Comparison of ENCODE assay signal across 11 cellular contexts in genomic region chr2:73359915-73360697, GRCh38. TPM values are rescaled to one million over a fixed set of nuclear protein-coding genes. Genes with fewer than 3 reads are reported as not detected.
DNase-seq lines count a peak whose midpoint lies in the region; ATAC-seq, FAIRE-seq and TF ChIP-seq lines count a peak whose summit lies in the region.
"Had no signal": no experiment of that assay in that cellular context is flagged by ENCODE, and none has a peak within 500 bp of the region (broad histone marks: within the 10 kb centered on the region; RNA-seq: fewer than 3 reads in every experiment).

No MANE protein-coding gene starts in this region.

- in situ Hi-C loops in GM12878 (cut with MboI), result no loop called here

- POLR2A ChIA-PET in GM12878 (lab: Charles Lee), result no interaction called here

- H3K36me3 ChIP-seq in Loucy (ENCODE audit: insufficient read depth, low read length) (no peaks in the 10 kb centered on the region), GM12878 (ENCODE audit: control insufficient read depth in 2 of 2, insufficient read depth in 2 of 2, low read length in 1 of 2) (no peaks in the 10 kb centered on the region), esophagus squamous epithelium (no peaks in the 10 kb centered on the region), ovary (no peaks in the 10 kb centered on the region)
- H3K36me3 ChIP-seq: BLaER1 treated with 17β-estradiol and CSF1 and Interleukin-3, amounts not matched to agents 10 nM and 100 nM had no signal

- H3K4me1 ChIP-seq in Loucy (ENCODE audit: insufficient read depth, low read length, poor library complexity, severe bottlenecking) (no peaks in the 10 kb centered on the region), GM12878 (ENCODE audit: control insufficient read depth, insufficient read depth, low read length) (no peaks in the 10 kb centered on the region), esophagus squamous epithelium (no peaks in the 10 kb centered on the region), ovary (ENCODE audit: insufficient read depth) (no peaks in the 10 kb centered on the region)

- DNase-seq in NCI-H1092 treated with DMSO at 0.1 percent for 48 hours (lab: John Stamatoyannopoulos, UW) (peak; percentile 5), NCI-H1092 (lab: John Stamatoyannopoulos, UW) (no peak), GM12878 (ENCODE audit: low read depth, low spot score) (no peak), nephron progenitor cell (no peak), esophagus squamous epithelium (lab: John Stamatoyannopoulos, UW) (no peak), ovary (no peak)
- DNase-seq: NCI-H446 treated with DMSO at 0.1 percent for 48 hours had no signal

- H3K27ac ChIP-seq in GM12878 (ENCODE audit: control insufficient read depth, insufficient read depth) (no peak overlapping the region), esophagus squamous epithelium (no peak overlapping the region), ovary (no peak overlapping the region)
- H3K27ac ChIP-seq: BLaER1 treated with 17β-estradiol and CSF1 and Interleukin-3, amounts not matched to agents 10 nM and 100 nM had no signal

- H3K27me3 ChIP-seq in Loucy (ENCODE audit: insufficient read depth, low read length, poor library complexity, severe bottlenecking), result no peaks in the 10 kb centered on the region
- H3K27me3 ChIP-seq in GM12878 (replicated peaks in 1 of 2; ENCODE audit: control insufficient read depth in 2 of 2, insufficient read depth in 2 of 2, low read length in 1 of 2), result no peaks in the 10 kb centered on the region
- no peaks in the 10 kb centered on the region for H3K27me3 ChIP-seq in esophagus squamous epithelium
- H3K27me3 ChIP-seq in ovary, result no peaks in the 10 kb centered on the region
- H3K27me3 ChIP-seq: BLaER1 treated with 17β-estradiol and CSF1 and Interleukin-3, amounts not matched to agents 10 nM and 100 nM had no signal

- no TSS peak for BruUV-seq in GM12878 (replicated peaks; lab: Mats Ljungman, UMichigan)

- no peaks in the 10 kb centered on the region for H3K36me3 Mint-ChIP-seq in nephron progenitor cell (ENCODE audit: low read depth)

- WGBS in GM12878 (ENCODE audit: insufficient coverage, insufficient replicate concordance, low lambda C conversion rate, missing lambda C conversion rate), result 0% methylated on average over 2 of the region's 2 CpGs
- WGBS in esophagus squamous epithelium, 2 donors, result 7 to 18% methylated on average over 2 of the region's 2 CpGs
- 2 to 4% (median 3%) methylated on average over 2 of the region's 2 CpGs for WGBS in ovary, 3 donors

- peak; percentile 72 for TF ChIP-seq CTCF in Loucy (conservative IDR thresholded peaks at IDR 0.05; ENCODE audit: low read length)
- TF ChIP-seq CTCF in GM12878 (IDR thresholded peaks at IDR 0.05 in 2 of 3, conservative IDR thresholded peaks at IDR 0.05 in 1 of 3; ENCODE audit: control insufficient read depth in 2 of 3, extremely low read depth in 1 of 3, insufficient read depth in 1 of 3, low read depth in 3 of 3, low read length in 3 of 3), result peak in 2 of 3 experiments; percentile 21 to 31; a peak in 2 of 6 replicates
- peak; percentile 46 for TF ChIP-seq CTCF in nephron progenitor cell (IDR thresholded peaks at IDR 0.05)
- peak in 1 of 6 experiments; percentile 32 for TF ChIP-seq CTCF in esophagus squamous epithelium (IDR thresholded peaks at IDR 0.05)
- no peak for TF ChIP-seq CTCF in ovary (IDR thresholded peaks at IDR 0.05)

- peaks cover 48% of the 10 kb centered on the region for H3K27me3 Mint-ChIP-seq in nephron progenitor cell (ENCODE audit: low read depth, poor library complexity)

- CTCF ChIA-PET in GM12878 (lab: Yijun Ruan, JAX), result interaction anchor here (0.7 to 1.6 kb wide), 14 partner anchors 9 to 147 kb away, joined by 3 to 11 read pairs (median 4); partner anchors contain the start of genes ALMS1 and PRADC1

- ATAC-seq in GM12878 (no peak), GM18909 (IDR thresholded peaks at IDR 0.05; ENCODE audit: poor library complexity, unreplicated experiment) (no peak)
- ATAC-seq: activated T-helper 17 cell treated with anti-CD3 and anti-CD28 coated beads, Interleukin-2, amount 50 U/mL, for 72 hours had no signal

- peaks cover 5% of the 10 kb centered on the region for H3K9me3 Mint-ChIP-seq in nephron progenitor cell
- H3K9me3 Mint-ChIP-seq: activated T-helper 17 cell treated with anti-CD3 and anti-CD28 coated beads, Interleukin-2, amount 50 U/mL, for 72 hours had no signal

- TF ChIP-seq POLR2A in GM12878 (IDR thresholded peaks at IDR 0.05; ENCODE audit: low read depth, low read length), result no peak
- no peak for TF ChIP-seq POLR2A in esophagus squamous epithelium (IDR thresholded peaks at IDR 0.05)
- no peak for TF ChIP-seq POLR2A in ovary (IDR thresholded peaks at IDR 0.05)

- no peak overlapping the region for H3K27ac Mint-ChIP-seq in nephron progenitor cell
- H3K27ac Mint-ChIP-seq: activated T-helper 17 cell treated with anti-CD3 and anti-CD28 coated beads, Interleukin-2, amount 50 U/mL, for 72 hours had no signal

- SMC1A ChIA-PET in GM12878 (lab: Charles Lee; ENCODE audit: uncharacterized antibody, unreplicated experiment), result interaction anchor here (0.6 to 1.3 kb wide), 8 partner anchors 10 to 1539 kb away, joined by 3 to 6 read pairs (median 3); partner anchors contain the start of gene ALMS1

- no peaks in the 10 kb centered on the region for H4K20me1 ChIP-seq in Loucy (ENCODE audit: insufficient read depth, low read length, poor library complexity, severe bottlenecking)
- no peaks in the 10 kb centered on the region for H4K20me1 ChIP-seq in GM12878 (ENCODE audit: control insufficient read depth, insufficient read depth)
- H4K20me1 ChIP-seq: BLaER1 treated with 17β-estradiol and CSF1 and Interleukin-3, amounts not matched to agents 10 nM and 100 nM had no signal

- RAD21 ChIA-PET in GM12878 (lab: Charles Lee; ENCODE audit: unreplicated experiment), result interaction anchor here (0.6 to 1.1 kb wide), 3 partner anchors 71 to 277 kb away, joined by 3 read pairs; no protein-coding TSS in a partner anchor

- H3K9me3 ChIP-seq in Loucy (ENCODE audit: insufficient read depth, low read depth, low read length) (no peaks in the 10 kb centered on the region), GM12878 (replicated peaks; ENCODE audit: control insufficient read depth, insufficient read depth, low read length) (no peaks in the 10 kb centered on the region), esophagus squamous epithelium (no peaks in the 10 kb centered on the region), ovary (no peaks in the 10 kb centered on the region)

- no peaks in the 10 kb centered on the region for H3K4me1 Mint-ChIP-seq in nephron progenitor cell
- H3K4me1 Mint-ChIP-seq: activated T-helper 17 cell treated with anti-CD3 and anti-CD28 coated beads, Interleukin-2, amount 50 U/mL, for 72 hours had no signal

- FAIRE-seq in GM12878 (lab: Jason Lieb, UNC), result no peak

- intact Hi-C loops in GM12878 (cut with micrococcal nuclease; ENCODE audit: unreplicated experiment) (no loop called here), esophagus squamous epithelium (cut with DNase I) (no loop called here), ovary (cut with DNase I) (no loop called here)

- H2AFZ ChIP-seq in Loucy (ENCODE audit: low read length) (no peak overlapping the region), GM12878 (ENCODE audit: control insufficient read depth, low read depth, low read length) (no peak overlapping the region)

- no peaks in the 10 kb centered on the region for H3K9me2 ChIP-seq in Loucy (replicated peaks; ENCODE audit: low read depth, low read length)

- H3K79me2 ChIP-seq in Loucy (ENCODE audit: insufficient read depth, low read length) (no peaks in the 10 kb centered on the region), GM12878 (ENCODE audit: control insufficient read depth, insufficient read depth, low read length) (no peaks in the 10 kb centered on the region)

- no peak overlapping the region for H3K4me3 Mint-ChIP-seq in nephron progenitor cell
- H3K4me3 Mint-ChIP-seq: activated T-helper 17 cell treated with anti-CD3 and anti-CD28 coated beads, Interleukin-2, amount 50 U/mL, for 72 hours had no signal

- H3K4me3 ChIP-seq in Loucy (ENCODE audit: low read length, poor library complexity, severe bottlenecking), result no peak overlapping the region
- no peak overlapping the region for H3K4me3 ChIP-seq in GM12878
- no peak overlapping the region for H3K4me3 ChIP-seq in esophagus squamous epithelium
- H3K4me3 ChIP-seq in ovary, result no peak overlapping the region
- H3K4me3 ChIP-seq: BLaER1 treated with 17β-estradiol and CSF1 and Interleukin-3, amounts not matched to agents 10 nM and 100 nM had no signal

- H3K4me2 ChIP-seq in Loucy (ENCODE audit: low read depth, low read length, poor library complexity, severe bottlenecking) (no peak overlapping the region), GM12878 (ENCODE audit: control insufficient read depth, insufficient read depth) (no peak overlapping the region)
- H3K4me2 ChIP-seq: BLaER1 treated with 17β-estradiol and CSF1 and Interleukin-3, amounts not matched to agents 10 nM and 100 nM had no signal

- TF ChIP-seq RAD21 in GM12878 (IDR thresholded peaks at IDR 0.05; ENCODE audit: insufficient read depth, low read depth, low read length), result 0 out of 2 replicates have a peak, but pooled peaks have one; percentile 17

- H3K9ac ChIP-seq in Loucy (ENCODE audit: low read depth, low read length, poor library complexity, severe bottlenecking) (no peak overlapping the region), GM12878 (ENCODE audit: control insufficient read depth, insufficient read depth, low read length) (no peak overlapping the region)
- H3K9ac ChIP-seq: BLaER1 treated with 17β-estradiol and CSF1 and Interleukin-3, amounts not matched to agents 10 nM and 100 nM had no signal

- TF ChIP-seq EP300 in GM12878 (IDR thresholded peaks at IDR 0.05; ENCODE audit: borderline replicate concordance in 1 of 2, control insufficient read depth in 1 of 2, low read depth in 2 of 2, low read length in 2 of 2) (no peak), ovary (IDR thresholded peaks at IDR 0.05) (no peak)

- H3F3A ChIP-seq in Loucy (ENCODE audit: low read depth), result no peaks in the 10 kb centered on the region

RNA-seq across cellular contexts. Expression of gene ALMS1, which starts 25.5 kb away (rescaled TPM):
- total RNA-seq in GM12878 (2013; cell fraction: nucleolus; rRNA removed), result 53.5 and 56.1 TPM in 2 replicates
- total RNA-seq in GM12878 (2014; rRNA removed) (19.4 and 20.1 TPM in 2 replicates), GM12878 (2014; rRNA removed; fragmentation: Illumina TruSeq; extraction: Trizol) (23.9 and 25.8 TPM in 2 replicates), GM12878 (2021) (16.1 and 16.8 TPM in 2 replicates), esophagus squamous epithelium (10 to 100 TPM in 2 of 4 donors, 1 to 10 TPM in 2; 8.4 to 21.4 (median 9.5) TPM), ovary (10 to 100 TPM; 41.6 to 53.4 (median 46.9) TPM)
- polyA plus RNA-seq in GM12878 (2011; ENCODE audit: low read depth), result 2.3 TPM
- polyA plus RNA-seq in GM12878 (2011; rRNA removed) (12.5 and 14.4 TPM in 2 replicates), GM12878 (2014; fragmentation: Illumina TruSeq; extraction: Trizol) (13.2 and 14.3 TPM in 2 replicates), GM12878 (2014; fragmentation: Nextera tagmentation; extraction: Ambion mirVana) (1 to 10 TPM; 1.1 to 2.2 TPM), GM12878 (2014; rRNA removed) (8.7 and 9.3 TPM in 2 replicates), GM12878 (2016; fragmentation: Nextera tagmentation; extraction: Ambion mirVana) (1 to 10 TPM; 4.4 to 4.7 TPM), ovary (10 to 100 TPM; 12.8 to 22.0 TPM)
- polyA plus RNA-seq in GM12878 (2011; cell fraction: cytosol; rRNA removed), result 8.3 and 10.8 TPM in 2 replicates
- polyA plus RNA-seq in GM12878 (2011; cell fraction: nucleus; rRNA removed), result 11.1 and 11.9 TPM in 2 replicates
- 3.7 and 5.2 TPM in 2 replicates for polyA plus RNA-seq in GM12878 (2012)
- 35.8 and 39.8 TPM in 2 replicates for polyA minus RNA-seq in GM12878 (2011; rRNA and poly(A)+ RNA removed)
- 11.5 and 13.4 TPM in 2 replicates for polyA minus RNA-seq in GM12878 (2011; cell fraction: cytosol; rRNA and poly(A)+ RNA removed)
- 39.2 and 54.2 TPM in 2 replicates for polyA minus RNA-seq in GM12878 (2011; cell fraction: nucleus; rRNA and poly(A)+ RNA removed)

Comparison
In these comparisons a context has a peak if more than half of its experiments do, and no peak if none do; other contexts are left out.
1. CTCF ChIP-seq: peak in Loucy (single experiment), GM12878 (2 of 3) and nephron progenitor cell (single experiment); none in ovary (0 of 3).